In the genomic region with DNA sequence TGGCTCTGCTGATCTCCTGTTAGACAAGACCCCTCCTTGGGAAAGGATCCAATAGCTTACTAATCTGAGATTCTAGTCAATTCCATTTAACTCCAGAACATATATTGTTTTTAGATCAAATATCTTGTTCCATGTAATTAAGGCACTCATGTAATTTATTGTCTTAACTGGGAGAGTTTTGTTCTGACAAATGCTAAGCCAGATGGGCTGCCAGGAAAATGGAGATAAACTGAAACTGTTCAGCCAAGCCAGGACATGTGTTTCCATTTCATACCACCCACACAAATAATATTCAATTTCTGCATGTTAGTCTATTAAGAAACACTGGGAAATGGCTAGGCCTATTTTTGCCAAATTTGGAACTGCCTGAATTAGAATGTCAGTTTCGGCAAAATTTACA, we compare ENCODE assay signal across 16 cellular contexts.
"Had no signal": no experiment of that assay in that cellular context is flagged by ENCODE, and none has a peak within 500 bp of the region (broad histone marks: within the 10 kb centered on the region; RNA-seq: fewer than 3 reads in every experiment).

No MANE protein-coding gene starts in this region.

- H3K9me3 ChIP-seq: pancreas had no signal

- H3K27me3 ChIP-seq: foreskin keratinocyte, pancreas had no signal

- DNase-seq: activated CD4-positive, alpha-beta T cell treated with anti-CD3 and anti-CD28 coated beads for 48 hours; activated CD8-positive, alpha-beta memory T cell treated with anti-CD3 and anti-CD28 coated beads, Interleukin-2, amount 50 U/mL, for 4 hours; activated CD8-positive, alpha-beta T cell treated with anti-CD3 and anti-CD28 coated beads, Interleukin-2, amount 10 ng/mL, durations not matched to agents 7 days and 5 days; activated gamma-delta T cell; activated T-cell treated with anti-CD3 and anti-CD28 coated beads, Interleukin-2, amount 50 U/mL, for 72 hours; dermis blood vessel endothelial cell; effector memory CD8-positive, alpha-beta T cell; foreskin keratinocyte; glutamatergic neuron; immature natural killer cell; naive B cell; pancreas; stimulated activated CD4-positive, alpha-beta T cell treated with anti-CD3 and anti-CD28 coated beads, Interleukin-12 subunit alpha, Interleukin-12 subunit beta, amount 100 ng/mL, for 4 hours; stimulated activated CD4-positive, alpha-beta T cell treated with anti-CD3 and anti-CD28 coated beads, Interleukin-2, amount 100 ng/mL, for 24 hours; T-helper 2 cell had no signal

- H3K4me1 ChIP-seq: foreskin keratinocyte, pancreas had no signal

- ATAC-seq: activated CD8-positive, alpha-beta T cell treated with anti-CD3 and anti-CD28 coated beads, Interleukin-2, amount 10 ng/mL, durations not matched to agents 7 days and 5 days; activated T-cell treated with anti-CD3 and anti-CD28 coated beads, Interleukin-2, amount 50 U/mL, for 72 hours; effector memory CD8-positive, alpha-beta T cell; foreskin keratinocyte; pancreas had no signal

- H3K27ac ChIP-seq: epithelial cell of prostate, foreskin keratinocyte, pancreas had no signal

- H3K4me3 ChIP-seq: pancreas had no signal

- H3K36me3 ChIP-seq: pancreas had no signal
